In the genomic region with DNA sequence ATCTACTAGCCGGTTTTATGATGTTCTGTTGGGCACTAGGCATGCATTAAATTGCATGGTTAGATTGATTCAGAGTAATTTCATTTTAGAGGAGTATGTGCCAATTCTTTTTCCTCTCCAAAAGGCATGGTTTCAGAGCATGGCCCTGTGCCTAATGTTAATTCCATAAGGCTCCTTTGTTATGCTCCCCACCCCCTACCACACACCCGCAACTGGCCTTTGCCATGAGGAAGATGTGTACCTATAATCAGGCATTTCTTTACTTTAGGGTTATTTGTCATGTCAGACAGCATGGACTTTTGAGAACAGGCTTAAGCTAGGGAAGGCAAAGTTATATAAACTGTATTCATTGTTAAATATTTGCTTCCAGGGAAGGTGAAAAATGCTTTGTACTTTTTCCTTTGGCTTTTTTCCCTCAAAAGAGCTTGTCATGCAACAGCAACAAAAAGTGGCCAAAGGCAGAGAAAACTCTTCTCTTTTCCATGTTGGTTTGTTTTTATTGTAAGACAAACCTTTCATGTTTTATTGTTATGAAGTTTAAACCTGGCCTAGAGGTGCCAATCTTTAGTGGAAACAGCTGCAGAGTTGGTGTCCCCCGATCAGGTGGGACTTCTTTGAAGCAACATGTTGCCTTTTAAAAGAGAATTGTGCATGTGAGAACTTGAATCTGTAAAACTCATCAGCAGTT, we compare ENCODE assay signal across 20 cellular contexts. TPM values are rescaled to one million over a fixed set of nuclear protein-coding genes. Genes with fewer than 3 reads are reported as not detected.
DNase-seq lines count a peak whose midpoint lies in the region; ATAC-seq, FAIRE-seq and TF ChIP-seq lines count a peak whose summit lies in the region.
"Had no signal": no experiment of that assay in that cellular context is flagged by ENCODE, and none has a peak within 500 bp of the region (broad histone marks: within the 10 kb centered on the region; RNA-seq: fewer than 3 reads in every experiment).

No MANE protein-coding gene starts in this region.

- no peak for ATAC-seq in CD4-positive, CD25-positive, alpha-beta regulatory T cell (ENCODE audit: low read depth in 2 of 2)
- peak; percentile 61 to 88 (median 76) for ATAC-seq in pancreas
- ATAC-seq in GM19395 (IDR thresholded peaks at IDR 0.05; ENCODE audit: unreplicated experiment): no peak
- no peak for ATAC-seq in GM21526 (IDR thresholded peaks at IDR 0.05; ENCODE audit: low FRiP score, unreplicated experiment)
- ATAC-seq in GM18498 (IDR thresholded peaks at IDR 0.05; ENCODE audit: unreplicated experiment): no peak
- ATAC-seq: activated CD4-positive, alpha-beta T cell treated with anti-CD3 and anti-CD28 coated beads for 36 hours had no signal

- H3K4me1 ChIP-seq in CD4-positive, CD25-positive, alpha-beta regulatory T cell (ENCODE audit: control insufficient read depth, insufficient read depth, low read length, poor library complexity, severe bottlenecking): no peaks in the 10 kb centered on the region
- H3K4me1 ChIP-seq in pancreas: peaks cover 15 to 31% (median 22%) of the 10 kb centered on the region in 3 donors
- H3K4me1 ChIP-seq: spleen had no signal

- intact Hi-C loops in pancreas (cut with DNase I): no loop called here
- intact Hi-C loops in activated CD4-positive, alpha-beta T cell treated with anti-CD3 and anti-CD28 coated beads, Interleukin-2, amount 10 ng/mL, durations not matched to agents 24 days and 14 days (cut with micrococcal nuclease): no loop called here

- no peak overlapping the region for H3K4me3 ChIP-seq in CD4-positive, CD25-positive, alpha-beta regulatory T cell (ENCODE audit: low read depth, low read length)
- H3K4me3 ChIP-seq in MG63: no peak overlapping the region
- H3K4me3 ChIP-seq in fibroblast of the aortic adventitia (ENCODE audit: low read depth, low read length): no peak overlapping the region
- no peak overlapping the region for H3K4me3 ChIP-seq in pancreas
- H3K4me3 ChIP-seq: ovary, spleen, tibial artery had no signal

- no peak overlapping the region for H3K27ac ChIP-seq in CD4-positive, CD25-positive, alpha-beta regulatory T cell (ENCODE audit: insufficient read depth, low read length, poor library complexity, severe bottlenecking)
- peak overlapping the region in 1 of 4 donors; percentile 44 for H3K27ac ChIP-seq in pancreas
- H3K27ac ChIP-seq: ovary, spleen, tibial artery had no signal

- no peaks in the 10 kb centered on the region for H3K27me3 ChIP-seq in CD4-positive, CD25-positive, alpha-beta regulatory T cell (ENCODE audit: control insufficient read depth, insufficient read depth, low read length)
- H3K27me3 ChIP-seq in MG63: no peaks in the 10 kb centered on the region
- no peaks in the 10 kb centered on the region for H3K27me3 ChIP-seq in pancreas
- H3K27me3 ChIP-seq: ovary, spleen, tibial artery had no signal

- WGBS in pancreas, 2 donors: 25 to 28% methylated on average over 3 of the region's 3 CpGs

- H3K4me3 Mint-ChIP-seq in CD4-positive, CD25-positive, alpha-beta regulatory T cell: no peak overlapping the region
- no peak overlapping the region for H3K4me3 Mint-ChIP-seq in activated CD4-positive, alpha-beta T cell treated with anti-CD3 and anti-CD28 coated beads, Interleukin-2, amount 10 ng/mL, durations not matched to agents 24 days and 14 days
- H3K4me3 Mint-ChIP-seq: activated CD4-positive, alpha-beta T cell treated with anti-CD3 and anti-CD28 coated beads for 36 hours; CD4-positive, alpha-beta memory T cell; endodermal cell had no signal

- peak overlapping the region in 2 of 3 donors; percentile 8 to 62 for H3K27ac Mint-ChIP-seq in CD4-positive, CD25-positive, alpha-beta regulatory T cell
- H3K27ac Mint-ChIP-seq in activated CD4-positive, alpha-beta T cell treated with anti-CD3 and anti-CD28 coated beads, Interleukin-2, amount 10 ng/mL, durations not matched to agents 24 days and 14 days: no peak overlapping the region
- H3K27ac Mint-ChIP-seq: activated CD4-positive, alpha-beta T cell treated with anti-CD3 and anti-CD28 coated beads for 36 hours; endodermal cell had no signal

- FAIRE-seq in pancreas (lab: Jason Lieb, UNC): no peak

- no peaks in the 10 kb centered on the region for H3K27me3 Mint-ChIP-seq in CD4-positive, CD25-positive, alpha-beta regulatory T cell
- H3K27me3 Mint-ChIP-seq in activated CD4-positive, alpha-beta T cell treated with anti-CD3 and anti-CD28 coated beads, Interleukin-2, amount 10 ng/mL, durations not matched to agents 24 days and 14 days: no peaks in the 10 kb centered on the region
- H3K27me3 Mint-ChIP-seq: activated CD4-positive, alpha-beta T cell treated with anti-CD3 and anti-CD28 coated beads for 36 hours; CD4-positive, alpha-beta memory T cell had no signal

- H3K36me3 ChIP-seq in CD4-positive, CD25-positive, alpha-beta regulatory T cell (ENCODE audit: control insufficient read depth, insufficient read depth, low read length): peaks cover 22% of the 10 kb centered on the region
- H3K36me3 ChIP-seq in MG63: peaks cover 27% of the 10 kb centered on the region
- peaks cover 0 to 8% (median 2%) of the 10 kb centered on the region in 3 donors for H3K36me3 ChIP-seq in pancreas
- H3K36me3 ChIP-seq: ovary had no signal

- H3K9me3 Mint-ChIP-seq in CD4-positive, CD25-positive, alpha-beta regulatory T cell: no peaks in the 10 kb centered on the region
- H3K9me3 Mint-ChIP-seq in activated CD4-positive, alpha-beta T cell treated with anti-CD3 and anti-CD28 coated beads, Interleukin-2, amount 10 ng/mL, durations not matched to agents 24 days and 14 days: no peaks in the 10 kb centered on the region
- H3K9me3 Mint-ChIP-seq: endodermal cell had no signal

- TF ChIP-seq CTCF in fibroblast of the aortic adventitia (IDR thresholded peaks at IDR 0.05; ENCODE audit: insufficient read depth, low read length) (no peak), pancreas (IDR thresholded peaks at IDR 0.05) (no peak)

- peaks cover 29% of the 10 kb centered on the region for H3K36me3 Mint-ChIP-seq in CD4-positive, CD25-positive, alpha-beta regulatory T cell
- peaks cover 43% of the 10 kb centered on the region for H3K36me3 Mint-ChIP-seq in activated CD4-positive, alpha-beta T cell treated with anti-CD3 and anti-CD28 coated beads, Interleukin-2, amount 10 ng/mL, durations not matched to agents 24 days and 14 days (ENCODE audit: low read depth)

- no peaks in the 10 kb centered on the region for H3K9me3 ChIP-seq in CD4-positive, CD25-positive, alpha-beta regulatory T cell (ENCODE audit: control insufficient read depth in 2 of 2, low read length in 2 of 2)
- no peaks in the 10 kb centered on the region for H3K9me3 ChIP-seq in MG63
- H3K9me3 ChIP-seq in pancreas: no peaks in the 10 kb centered on the region
- H3K9me3 ChIP-seq: ovary, spleen, tibial artery had no signal

- no peak for DNase-seq in CD4-positive, CD25-positive, alpha-beta regulatory T cell
- DNase-seq in MG63 (peak; percentile 53), fibroblast of the aortic adventitia (ENCODE audit: low read depth) (peak; percentile 37), pancreas (peak in 1 of 6 donors; percentile 31)
- no peak for DNase-seq in activated CD4-positive, alpha-beta T cell treated with anti-CD3 and anti-CD28 coated beads, Interleukin-2, amount 10 ng/mL, durations not matched to agents 24 days and 14 days
- DNase-seq: activated CD4-positive, alpha-beta T cell treated with anti-CD3 and anti-CD28 coated beads for 36 hours; activated effector memory CD4-positive, alpha-beta T cell treated with anti-CD3 and anti-CD28 coated beads, Interleukin-2, amount 50 U/mL, for 16 hours; amniotic stem cell; CD4-positive, alpha-beta memory T cell; endodermal cell; left cardiac atrium; NCI-H187 treated with DMSO at 0.1 percent for 48 hours; ovary; SHP77 treated with DMSO at 0.1 percent for 48 hours; spleen; tibial artery had no signal

- H3K4me1 Mint-ChIP-seq in CD4-positive, CD25-positive, alpha-beta regulatory T cell: peaks cover 14 to 47% (median 27%) of the 10 kb centered on the region in 4 donors
- H3K4me1 Mint-ChIP-seq in activated CD4-positive, alpha-beta T cell treated with anti-CD3 and anti-CD28 coated beads, Interleukin-2, amount 10 ng/mL, durations not matched to agents 24 days and 14 days: peaks cover 10% of the 10 kb centered on the region

RNA-seq across cellular contexts. Expression of gene NBL1, which starts 24.3 kb away (rescaled TPM):
- total RNA-seq in CD4-positive, CD25-positive, alpha-beta regulatory T cell: 3.3 TPM
- 1 to 10 TPM in 3 of 4 donors, under 1 TPM in 1; 0.39 to 1.4 (median 1.2) TPM for polyA plus RNA-seq in CD4-positive, CD25-positive, alpha-beta regulatory T cell
- total RNA-seq in MG63 (2014; rRNA removed; shearing (Covaris generic); ENCODE audit: low replicate concordance): 38.0 and 75.9 TPM in 2 replicates
- total RNA-seq in fibroblast of the aortic adventitia (ENCODE audit: low replicate concordance): 105 and 178 TPM in 2 replicates
- 10 to 100 TPM in 4 of 6 donors, 1 to 10 TPM in 2; 5.8 to 45.6 (median 15.1) TPM for total RNA-seq in pancreas
- 10 to 100 TPM; 27.7 to 28.2 TPM for polyA plus RNA-seq in pancreas
- 51.7 and 54.1 TPM in 2 replicates for total RNA-seq in activated CD4-positive, alpha-beta T cell treated with anti-CD3 and anti-CD28 coated beads, Interleukin-2, amount 10 ng/mL, durations not matched to agents 24 days and 14 days

RNA-seq across cellular contexts. Expression of gene HTR6, which starts 44.8 kb away (rescaled TPM):
- total RNA-seq in CD4-positive, CD25-positive, alpha-beta regulatory T cell: not detected
- under 1 TPM in 3 of 4 donors, not detected in 1; 0.15 to 0.31 (median 0.19) TPM for polyA plus RNA-seq in CD4-positive, CD25-positive, alpha-beta regulatory T cell
- not detected in 2 replicates for total RNA-seq in MG63 (2014; rRNA removed; shearing (Covaris generic); ENCODE audit: low replicate concordance)
- total RNA-seq in fibroblast of the aortic adventitia (ENCODE audit: low replicate concordance) (0.09 TPM in 1 of 2 replicates, not detected in the other), pancreas (not detected)
- not detected for polyA plus RNA-seq in pancreas
- total RNA-seq in activated CD4-positive, alpha-beta T cell treated with anti-CD3 and anti-CD28 coated beads, Interleukin-2, amount 10 ng/mL, durations not matched to agents 24 days and 14 days: not detected in 2 replicates
- total RNA-seq: left cardiac atrium, ovary had no signal
- polyA plus RNA-seq: AG04450, ovary had no signal

Comparison
In these comparisons a context has a peak if more than half of its experiments do, and no peak if none do; other contexts are left out.
1. ATAC-seq: peak in pancreas (4 of 4); none in CD4-positive, CD25-positive, alpha-beta regulatory T cell (0 of 2), GM19395 (single experiment), GM21526 (single experiment) and GM18498 (single experiment).
2. DNase-seq: peak in MG63 (single experiment) and fibroblast of the aortic adventitia (single experiment); none in CD4-positive, CD25-positive, alpha-beta regulatory T cell (0 of 3) and activated CD4-positive, alpha-beta T cell treated with anti-CD3 and anti-CD28 coated beads, Interleukin-2, amount 10 ng/mL, durations not matched to agents 24 days and 14 days (single experiment).